ENCODE assay signal across 8 cellular contexts in genomic region chr21:38679531-38679930, GRCh38.
DNase-seq lines count a peak whose midpoint lies in the region; ATAC-seq and TF ChIP-seq lines count a peak whose summit lies in the region.

No MANE protein-coding gene starts in this region.

- peaks cover 14% of the 10 kb centered on the region for H3K27me3 Mint-ChIP-seq in Calu3 (ENCODE audit: unreplicated experiment)
- H3K27me3 Mint-ChIP-seq in naive thymus-derived CD8-positive, alpha-beta T cell = peaks cover 9 to 26% (median 13%) of the 10 kb centered on the region in 5 donors

- H3K27me3 ChIP-seq in kidney epithelial cell (ENCODE audit: control insufficient read depth, insufficient read depth, low read length) = peaks cover 8% of the 10 kb centered on the region

- intact Hi-C loops in Calu3 (cut with micrococcal nuclease; ENCODE audit: unreplicated experiment) = loop anchor here (10.0 kb wide), 1 partner anchor 455 kb away; no protein-coding TSS in a partner anchor
- intact Hi-C loops in lower leg skin (cut with DNase I; ENCODE audit: low total_unique reads) = no loop called here

- no peaks in the 10 kb centered on the region for H3K4me1 ChIP-seq in HEK293 (ENCODE audit: control insufficient read depth, insufficient read depth, low read length)

- no peak overlapping the region for H3K4me3 Mint-ChIP-seq in Calu3 (ENCODE audit: low read depth, unreplicated experiment)
- no peak overlapping the region for H3K4me3 Mint-ChIP-seq in naive thymus-derived CD8-positive, alpha-beta T cell

- no peak for TF ChIP-seq CTCF in HEK293 (tag by site-specific recombination; IDR thresholded peaks at IDR 0.05)
- TF ChIP-seq CTCF in kidney epithelial cell (IDR thresholded peaks at IDR 0.05; ENCODE audit: insufficient read depth, low read length, poor library complexity, severe bottlenecking) = no peak
- no peak for TF ChIP-seq CTCF in Calu3 (IDR thresholded peaks at IDR 0.05; ENCODE audit: unreplicated experiment)
- no peak for TF ChIP-seq CTCF in lower leg skin (IDR thresholded peaks at IDR 0.05)

- WGBS in lower leg skin, 2 donors = 54 to 58% methylated on average over 4 of the region's 4 CpGs

- CTCF ChIA-PET in HEK293 (lab: Yijun Ruan, JAX) (interaction anchor here (1.1 to 3.4 kb wide), 2 partner anchors 10 to 33 kb away, joined by 3 to 12 read pairs; no protein-coding TSS in a partner anchor), Calu3 (lab: Charles Lee) (interaction anchor here (0.9 kb wide), 1 partner anchor 118 kb away, joined by 3 read pairs; no protein-coding TSS in a partner anchor)

- in situ Hi-C loops in Caki2 (cut with HindIII; ENCODE audit: low pct_unique_long_range_greater_than_20kb, low sequenced_read_pairs) = no loop called here

- H3K27ac Mint-ChIP-seq in Calu3 (ENCODE audit: unreplicated experiment) = no peak overlapping the region
- no peak overlapping the region for H3K27ac Mint-ChIP-seq in naive thymus-derived CD8-positive, alpha-beta T cell

- no TSS peak for BruUV-seq in Calu3 (replicated peaks; lab: Mats Ljungman, UMichigan)

- no peaks in the 10 kb centered on the region for H3K36me3 Mint-ChIP-seq in Calu3 (ENCODE audit: insufficient read depth, unreplicated experiment)
- no peaks in the 10 kb centered on the region for H3K36me3 Mint-ChIP-seq in naive thymus-derived CD8-positive, alpha-beta T cell

- DNase-seq in Caki2 (ENCODE audit: low read depth) = peak; percentile 13
- peak; percentile 25 for DNase-seq in kidney epithelial cell (ENCODE audit: low read depth)
- no peak for DNase-seq in Calu3
- no peak for DNase-seq in NCI-H446 treated with DMSO at 0.1 percent for 48 hours (lab: John Stamatoyannopoulos, UW)
- DNase-seq in lower leg skin (ENCODE audit: low spot score in 2 of 2) = no peak
- DNase-seq in naive thymus-derived CD8-positive, alpha-beta T cell = no peak

- peaks cover 3% of the 10 kb centered on the region for H3K9me3 Mint-ChIP-seq in Calu3 (ENCODE audit: low read depth, unreplicated experiment)
- peaks cover 0 to 2% (median 0%) of the 10 kb centered on the region in 9 donors for H3K9me3 Mint-ChIP-seq in naive thymus-derived CD8-positive, alpha-beta T cell

- peak; percentile 82 for ATAC-seq in SK-N-SH treated with all-trans-retinoic acid at 6 μM for 48 hours
- ATAC-seq in naive thymus-derived CD8-positive, alpha-beta T cell = no peak

- H3K4me1 Mint-ChIP-seq in Calu3 (ENCODE audit: low read depth, unreplicated experiment) = no peaks in the 10 kb centered on the region
- H3K4me1 Mint-ChIP-seq in naive thymus-derived CD8-positive, alpha-beta T cell = no peaks in the 10 kb centered on the region

- H3K36me3 ChIP-seq in HEK293 (ENCODE audit: control insufficient read depth in 2 of 2, insufficient read depth in 1 of 2, low read length in 2 of 2) (no peaks in the 10 kb centered on the region), kidney epithelial cell (ENCODE audit: control insufficient read depth, insufficient read depth, low read length) (no peaks in the 10 kb centered on the region)

- no peak overlapping the region for H3K4me3 ChIP-seq in HEK293 (ENCODE audit: low read depth, low read length)
- no peak overlapping the region for H3K4me3 ChIP-seq in kidney epithelial cell (ENCODE audit: low read depth, low read length)
- no peak overlapping the region for H3K4me3 ChIP-seq in lower leg skin (ENCODE audit: low read depth, poor library complexity, severe bottlenecking)

- no peaks in the 10 kb centered on the region for H3K9me3 ChIP-seq in HEK293 (ENCODE audit: control insufficient read depth, insufficient read depth, low read depth, low read length)

- TF ChIP-seq POLR2A in lower leg skin (IDR thresholded peaks at IDR 0.05) = no peak

- POLR2A ChIA-PET in HEK293 (lab: Yijun Ruan, JAX) = no interaction called here
- POLR2A ChIA-PET in naive thymus-derived CD8-positive, alpha-beta T cell (lab: Charles Lee) = no interaction called here

- no peak overlapping the region for H3K27ac ChIP-seq in HEK293 (ENCODE audit: extremely low read depth, low read depth, low read length)

TF ChIP-seq in HEK293, 187 proteins besides CTCF, POLR2A, EP300 and RAD21:
- TF ChIP-seq ZNF426 (tag by site-specific recombination; IDR thresholded peaks at IDR 0.05) = no peak
- peak; percentile 40; the same call in 1 of the 2 replicates for TF ChIP-seq EGR2 (tag by site-specific recombination; IDR thresholded peaks at IDR 0.05; ENCODE audit: low read depth)
- peak; percentile 19; the same call in 1 of the 2 replicates for TF ChIP-seq ZFHX2 (tag by site-specific recombination; conservative IDR thresholded peaks at IDR 0.05)
- no peak for TF ChIP-seq ZNF792 (tag by site-specific recombination; IDR thresholded peaks at IDR 0.05)
TF ChIP-seq in HEK293: peak in this region for 2.

TF ChIP-seq in SK-N-SH treated with all-trans-retinoic acid at 6 μM for 48 hours, 23 proteins besides CTCF, POLR2A, EP300 and RAD21:
- TF ChIP-seq OSR1 (CRISPR knock-in tag; IDR thresholded peaks at IDR 0.05) = no peak
- no peak for TF ChIP-seq POU6F1 (CRISPR knock-in tag; IDR thresholded peaks at IDR 0.05; ENCODE audit: borderline replicate concordance, low read depth)
- TF ChIP-seq ISL1 (CRISPR knock-in tag; IDR thresholded peaks at IDR 0.05) = no peak
- TF ChIP-seq TOX (CRISPR knock-in tag; IDR thresholded peaks at IDR 0.05; ENCODE audit: borderline replicate concordance) = no peak
- TF ChIP-seq ZNF565 (CRISPR knock-in tag; conservative IDR thresholded peaks at IDR 0.05; ENCODE audit: low read depth) = no peak
- no peak for TF ChIP-seq ZNF8 (CRISPR knock-in tag; IDR thresholded peaks at IDR 0.05)
- TF ChIP-seq ARNTL (CRISPR knock-in tag; IDR thresholded peaks at IDR 0.05; ENCODE audit: borderline replicate concordance, low read depth) = no peak
- no peak for TF ChIP-seq ZFP30 (CRISPR knock-in tag; IDR thresholded peaks at IDR 0.05)

Comparison
In these comparisons a context has a peak if more than half of its experiments do, and no peak if none do; other contexts are left out.
1. DNase-seq: peak in Caki2 (single experiment) and kidney epithelial cell (single experiment); none in Calu3 (single experiment), NCI-H446 treated with DMSO at 0.1 percent for 48 hours (single experiment), lower leg skin (0 of 2) and naive thymus-derived CD8-positive, alpha-beta T cell (0 of 10).